In genomic region chr13:78785764-78786163, GRCh38 we compare ENCODE assay signal across 25 cellular contexts.
A peak's percentile ranks its signal among the peaks of the same experiment; 100 is the strongest.
DNase-seq lines count a peak whose midpoint lies in the region; ATAC-seq, FAIRE-seq and TF ChIP-seq lines count a peak whose summit lies in the region.
"Had no signal": no experiment of that assay in that cellular context is flagged by ENCODE, and none has a peak within 500 bp of the region (broad histone marks: within the 10 kb centered on the region; RNA-seq: fewer than 3 reads in every experiment).

No MANE protein-coding gene starts in this region.

- BruUV-seq in A673 (replicated peaks; lab: Mats Ljungman, UMichigan): no TSS peak

- peak overlapping the region; percentile 6; the same call in 1 of the 2 replicates for H3K4me2 ChIP-seq in MM.1S (ENCODE audit: low read depth, low read length)
- no peak overlapping the region for H3K4me2 ChIP-seq in neural progenitor cell
- H3K4me2 ChIP-seq: BLaER1 treated with 17β-estradiol and CSF1 and Interleukin-3, amounts not matched to agents 10 nM and 100 nM had no signal

- no peaks in the 10 kb centered on the region for H3K27me3 Mint-ChIP-seq in neural progenitor cell (ENCODE audit: insufficient read depth, low read depth)

- H3K9me3 ChIP-seq in A673 (ENCODE audit: low read depth, low read length, poor library complexity, severe bottlenecking): no peaks in the 10 kb centered on the region
- H3K9me3 ChIP-seq in MM.1S (replicated peaks; ENCODE audit: insufficient read depth, low read length): no peaks in the 10 kb centered on the region
- H3K9me3 ChIP-seq in SK-N-MC (ENCODE audit: low read depth, low read length): no peaks in the 10 kb centered on the region
- no peaks in the 10 kb centered on the region for H3K9me3 ChIP-seq in neural progenitor cell (ENCODE audit: low read depth)
- H3K9me3 ChIP-seq in suprapubic skin: no peaks in the 10 kb centered on the region
- H3K9me3 ChIP-seq: BE2C; BLaER1 treated with 17β-estradiol and CSF1 and Interleukin-3, amounts not matched to agents 10 nM and 100 nM had no signal

- H3K9ac ChIP-seq in MM.1S (ENCODE audit: low read length) (no peak overlapping the region), SK-N-MC (ENCODE audit: insufficient read length) (peak overlapping the region; percentile 34), neural progenitor cell (no peak overlapping the region)
- H3K9ac ChIP-seq: BLaER1 treated with 17β-estradiol and CSF1 and Interleukin-3, amounts not matched to agents 10 nM and 100 nM had no signal

- H3K9me3 Mint-ChIP-seq in neural progenitor cell: no peaks in the 10 kb centered on the region
- H3K9me3 Mint-ChIP-seq: CD4-positive, alpha-beta T cell; CD8-positive, alpha-beta memory T cell had no signal

- H3K79me2 ChIP-seq in MM.1S (ENCODE audit: low read length) (no peaks in the 10 kb centered on the region), neural progenitor cell (ENCODE audit: low read depth) (no peaks in the 10 kb centered on the region)

- H3K27ac ChIP-seq in A673 (ENCODE audit: low read depth, low read length, poor library complexity, severe bottlenecking) (peak overlapping the region; percentile 92), MM.1S (ENCODE audit: low read length) (peak overlapping the region; percentile 12; the same call in 1 of the 2 replicates), SK-N-MC (peak overlapping the region; percentile 88), neural progenitor cell (no peak overlapping the region), suprapubic skin (no peak overlapping the region)
- H3K27ac ChIP-seq: 22Rv1; BLaER1 treated with 17β-estradiol and CSF1 and Interleukin-3, amounts not matched to agents 10 nM and 100 nM had no signal

- no peaks in the 10 kb centered on the region for H3K36me3 Mint-ChIP-seq in neural progenitor cell
- H3K36me3 Mint-ChIP-seq: CD14-positive monocyte; CD8-positive, alpha-beta memory T cell had no signal

- no peak for TF ChIP-seq POLR2A in suprapubic skin (IDR thresholded peaks at IDR 0.05)
- TF ChIP-seq POLR2A in GM12892 (IDR thresholded peaks at IDR 0.05; ENCODE audit: low read depth, low read length): no peak

- H3K27me3 ChIP-seq in A673 (replicated peaks; ENCODE audit: insufficient read depth, low read depth, low read length, poor library complexity) (peaks cover 28% of the 10 kb centered on the region), MM.1S (replicated peaks; ENCODE audit: insufficient read depth, low read length) (no peaks in the 10 kb centered on the region), neural progenitor cell (no peaks in the 10 kb centered on the region), suprapubic skin (no peaks in the 10 kb centered on the region)
- H3K27me3 ChIP-seq: BLaER1 treated with 17β-estradiol and CSF1 and Interleukin-3, amounts not matched to agents 10 nM and 100 nM had no signal

- peaks cover 13% of the 10 kb centered on the region for H3K4me1 Mint-ChIP-seq in neural progenitor cell
- H3K4me1 Mint-ChIP-seq: CD8-positive, alpha-beta memory T cell had no signal

- no peak overlapping the region for H2AFZ ChIP-seq in MM.1S (ENCODE audit: low read length)
- H2AFZ ChIP-seq in neural progenitor cell (replicated peaks): peak overlapping the region; percentile 75

- H3K4me3 ChIP-seq in A673 (ENCODE audit: low read depth, low read length, poor library complexity, severe bottlenecking) (no peak overlapping the region), MM.1S (ENCODE audit: low read length) (no peak overlapping the region), SK-N-MC (peak overlapping the region; percentile 61), neural progenitor cell (no peak overlapping the region), suprapubic skin (no peak overlapping the region)
- H3K4me3 ChIP-seq: BLaER1 treated with 17β-estradiol and CSF1 and Interleukin-3, amounts not matched to agents 10 nM and 100 nM had no signal

- H3K36me3 ChIP-seq in A673 (ENCODE audit: insufficient read depth, low read length, poor library complexity, severe bottlenecking) (no peaks in the 10 kb centered on the region), MM.1S (replicated peaks; ENCODE audit: insufficient read depth, low read length) (no peaks in the 10 kb centered on the region), SK-N-MC (ENCODE audit: insufficient read depth, low read length) (no peaks in the 10 kb centered on the region), neural progenitor cell (no peaks in the 10 kb centered on the region), suprapubic skin (no peaks in the 10 kb centered on the region)
- H3K36me3 ChIP-seq: BE2C; BLaER1 treated with 17β-estradiol and CSF1 and Interleukin-3, amounts not matched to agents 10 nM and 100 nM had no signal

- TF ChIP-seq CTCF in A673 (conservative IDR thresholded peaks at IDR 0.05; ENCODE audit: low read depth, low read length) (no peak), MM.1S (IDR thresholded peaks at IDR 0.05; ENCODE audit: low read length) (no peak), neural progenitor cell (IDR thresholded peaks at IDR 0.05) (no peak), suprapubic skin (IDR thresholded peaks at IDR 0.05) (no peak)

- H3K9me2 ChIP-seq in MM.1S (replicated peaks; ENCODE audit: insufficient read depth, low read length): no peaks in the 10 kb centered on the region

- TF ChIP-seq EP300 in suprapubic skin (IDR thresholded peaks at IDR 0.05): no peak

- no peak overlapping the region for H3K4me3 Mint-ChIP-seq in neural progenitor cell
- H3K4me3 Mint-ChIP-seq: CD14-positive monocyte; CD4-positive, alpha-beta T cell had no signal

- intact Hi-C loops in A673 (cut with micrococcal nuclease; ENCODE audit: unreplicated experiment): loop anchor here (10.0 kb wide), 1 partner anchor 651 kb away; no protein-coding TSS in a partner anchor

- no peak for ATAC-seq in GM19328 (IDR thresholded peaks at IDR 0.05; ENCODE audit: unreplicated experiment)

- POLR2A ChIA-PET in A673 (lab: Charles Lee; ENCODE audit: low non-redundant PET): no interaction called here

- peaks cover 63% of the 10 kb centered on the region for H3K4me1 ChIP-seq in A673 (ENCODE audit: insufficient read depth, low read length, poor library complexity, severe bottlenecking)
- H3K4me1 ChIP-seq in MM.1S (ENCODE audit: low read length): peaks cover 37% of the 10 kb centered on the region
- peaks cover 23% of the 10 kb centered on the region for H3K4me1 ChIP-seq in neural progenitor cell
- H3K4me1 ChIP-seq in suprapubic skin: no peaks in the 10 kb centered on the region
- H3K4me1 ChIP-seq: BE2C had no signal

- H4K20me1 ChIP-seq in MM.1S (ENCODE audit: insufficient read depth, low read length) (no peaks in the 10 kb centered on the region), neural progenitor cell (ENCODE audit: low read depth) (no peaks in the 10 kb centered on the region)
- H4K20me1 ChIP-seq: BLaER1 treated with 17β-estradiol and CSF1 and Interleukin-3, amounts not matched to agents 10 nM and 100 nM had no signal

- 88% methylated on average over 4 of the region's 4 CpGs for WGBS in suprapubic skin

- no peak for FAIRE-seq in GM12892 (lab: Jason Lieb, UNC)
- FAIRE-seq: A204.1, D721Med, GM12891 had no signal

- peaks cover 17% of the 10 kb centered on the region; the same call in 1 of the 2 replicates for H3F3A ChIP-seq in MM.1S (ENCODE audit: insufficient read depth, low read length)
- H3F3A ChIP-seq in neural progenitor cell (ENCODE audit: low read depth): no peaks in the 10 kb centered on the region

- H3K27ac Mint-ChIP-seq in neural progenitor cell: no peak overlapping the region
- H3K27ac Mint-ChIP-seq: CD14-positive monocyte; CD4-positive, alpha-beta T cell; CD8-positive, alpha-beta memory T cell had no signal

- DNase-seq in A673 (ENCODE audit: low spot score) (no peak), MM.1S (peak; percentile 79), SK-N-MC (ENCODE audit: low read depth, low spot score) (no peak), neural progenitor cell (ENCODE audit: low spot score) (no peak), suprapubic skin (ENCODE audit: low spot score in 2 of 2) (no peak), DMS 273 (lab: John Stamatoyannopoulos, UW; ENCODE audit: unreplicated experiment) (no peak), GM12892 (ENCODE audit: insufficient read length) (no peak)
- DNase-seq: ACHN; AML-193; BE2C; CD4-positive, alpha-beta T cell; CD8-positive, alpha-beta memory T cell; DMS53; DMS79 treated with DMSO at 0.1 percent for 48 hours; GF-D8; GOT3; H7; HCEC 1CT had no signal

- CTCF ChIA-PET in A673 (lab: Charles Lee): no interaction called here

Comparison
In these comparisons a context has a peak if more than half of its experiments do, and no peak if none do; other contexts are left out.
1. H3K27ac ChIP-seq: peak in A673 (single experiment), MM.1S (single experiment) and SK-N-MC (single experiment); none in neural progenitor cell (single experiment) and suprapubic skin (single experiment).